Comparison of ENCODE assay signal across 8 cellular contexts in genomic region chr12:119666900-119667576, GRCh38. TPM values are rescaled to one million over a fixed set of nuclear protein-coding genes. Genes with fewer than 3 reads are reported as not detected.
DNase-seq lines count a peak whose midpoint lies in the region; ATAC-seq, FAIRE-seq and TF ChIP-seq lines count a peak whose summit lies in the region.

No MANE protein-coding gene starts in this region.

- H3K36me3 ChIP-seq in SK-N-MC (ENCODE audit: insufficient read depth, low read length) (peaks cover 10% of the 10 kb centered on the region), skeletal muscle tissue (ENCODE audit: control insufficient read depth in 3 of 3, insufficient read depth in 3 of 3, low read length in 3 of 3) (peaks cover 0 to 15% (median 11%) of the 10 kb centered on the region in 3 donors)

- H3K9me3 ChIP-seq in A549 (no peaks in the 10 kb centered on the region), SK-N-MC (ENCODE audit: low read depth, low read length) (no peaks in the 10 kb centered on the region), skeletal muscle tissue (ENCODE audit: control insufficient read depth in 3 of 3, low read length in 3 of 3) (no peaks in the 10 kb centered on the region)

- TF ChIP-seq CTCF in A549 (IDR thresholded peaks at IDR 0.05): no peak
- TF ChIP-seq CTCF in GM20000 (IDR thresholded peaks at IDR 0.05; ENCODE audit: extremely low read depth, missing control alignments): no peak
- no peak for TF ChIP-seq CTCF in foreskin fibroblast (IDR thresholded peaks at IDR 0.05; ENCODE audit: low read depth, low read length)

- no peak for TF ChIP-seq EP300 in A549 (IDR thresholded peaks at IDR 0.05)

- no peak for TF ChIP-seq RAD21 in A549 (conservative IDR thresholded peaks at IDR 0.05 in 1 of 2, IDR thresholded peaks at IDR 0.05 in 1 of 2)

- H3K9ac ChIP-seq in SK-N-MC (ENCODE audit: insufficient read length): peak overlapping the region; percentile 65
- peak overlapping the region; percentile 51 to 78 (median 74) for H3K9ac ChIP-seq in skeletal muscle tissue (ENCODE audit: low read depth in 1 of 3, low read length in 3 of 3)

- ATAC-seq in A549: peak; percentile 36 to 49; a peak in 5 of 6 replicates
- ATAC-seq in GM21381 (IDR thresholded peaks at IDR 0.05; ENCODE audit: unreplicated experiment): no peak
- no peak for ATAC-seq in HG02870 (IDR thresholded peaks at IDR 0.05; ENCODE audit: unreplicated experiment)

- no peak for TF ChIP-seq POLR2A in A549 (IDR thresholded peaks at IDR 0.05; ENCODE audit: low read length)

- POLR2A ChIA-PET in A549 (lab: Yijun Ruan, JAX): interaction anchor here (1.4 kb wide), 1 partner anchor 10 kb away, joined by 8 read pairs; no protein-coding TSS in a partner anchor

- no peaks in the 10 kb centered on the region for H3K27me3 ChIP-seq in skeletal muscle tissue (ENCODE audit: control insufficient read depth in 3 of 3, insufficient read depth in 3 of 3, low read length in 3 of 3)

- H3K27ac ChIP-seq in A549 (peak overlapping the region; percentile 47 to 67; a peak in 4 of 6 replicates), SK-N-MC (no peak overlapping the region), skeletal muscle tissue (ENCODE audit: low read depth, low read length) (peak overlapping the region; percentile 90)

- CTCF ChIA-PET in A549 (lab: Yijun Ruan, JAX): interaction anchor here (0.6 to 2.3 kb wide), 12 partner anchors 7 to 1271 kb away, joined by 3 to 8 read pairs (median 4); no protein-coding TSS in a partner anchor

- WGBS in A549 (ENCODE audit: missing lambda C conversion rate): 16% methylated on average over 9 of the region's 9 CpGs

- peaks cover 20% of the 10 kb centered on the region for H3K4me1 ChIP-seq in A549
- H3K4me1 ChIP-seq in skeletal muscle tissue (ENCODE audit: control insufficient read depth in 3 of 3, insufficient read depth in 3 of 3, low read length in 3 of 3): peaks cover 20 to 30% (median 24%) of the 10 kb centered on the region in 3 donors

- H3K4me2 ChIP-seq in A549: peak overlapping the region; percentile 90

- no peak for DNase-seq in A549 (ENCODE audit: low read depth in 1 of 2, low spot score in 1 of 2)
- DNase-seq in GM20000 (ENCODE audit: low spot score): peak; percentile 53
- no peak for DNase-seq in SK-N-MC (ENCODE audit: low read depth, low spot score)
- DNase-seq in foreskin fibroblast: no peak
- DNase-seq in AG20443 (ENCODE audit: low spot score): no peak

- FAIRE-seq in A549 (lab: Jason Lieb, UNC): no peak

- H3K4me3 ChIP-seq in A549 (peak overlapping the region; percentile 93), SK-N-MC (peak overlapping the region; percentile 94), foreskin fibroblast (ENCODE audit: low read depth in 1 of 2, low read length in 2 of 2) (peak overlapping the region; percentile 88 to 99), skeletal muscle tissue (ENCODE audit: low read length in 3 of 3) (peak overlapping the region; percentile 91 to 97 (median 94))

TF ChIP-seq in A549, 52 proteins besides CTCF, POLR2A, EP300 and RAD21:
- TF ChIP-seq HDAC2 (IDR thresholded peaks at IDR 0.05): no peak
- no peak for TF ChIP-seq JUNB (IDR thresholded peaks at IDR 0.05)
- no peak for TF ChIP-seq CHD4 (IDR thresholded peaks at IDR 0.05; ENCODE audit: borderline replicate concordance)
- TF ChIP-seq EHMT2 (IDR thresholded peaks at IDR 0.05; ENCODE audit: low read depth): no peak
- no peak for TF ChIP-seq KDM5A (IDR thresholded peaks at IDR 0.05)
- TF ChIP-seq MAX (IDR thresholded peaks at IDR 0.05): no peak
- TF ChIP-seq, protein P1, sequence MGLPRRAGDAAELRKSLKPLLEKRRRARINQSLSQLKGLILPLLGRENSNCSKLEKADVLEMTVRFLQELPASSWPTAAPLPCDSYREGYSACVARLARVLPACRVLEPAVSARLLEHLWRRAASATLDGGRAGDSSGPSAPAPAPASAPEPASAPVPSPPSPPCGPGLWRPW (IDR thresholded peaks at IDR 0.05): no peak
- no peak for TF ChIP-seq ZC3H11A (IDR thresholded peaks at IDR 0.05)
- TF ChIP-seq BCL3 (IDR thresholded peaks at IDR 0.05): no peak
- TF ChIP-seq, protein P2, sequence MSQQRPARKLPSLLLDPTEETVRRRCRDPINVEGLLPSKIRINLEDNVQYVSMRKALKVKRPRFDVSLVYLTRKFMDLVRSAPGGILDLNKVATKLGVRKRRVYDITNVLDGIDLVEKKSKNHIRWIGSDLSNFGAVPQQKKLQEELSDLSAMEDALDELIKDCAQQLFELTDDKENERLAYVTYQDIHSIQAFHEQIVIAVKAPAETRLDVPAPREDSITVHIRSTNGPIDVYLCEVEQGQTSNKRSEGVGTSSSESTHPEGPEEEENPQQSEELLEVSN (IDR thresholded peaks at IDR 0.05; ENCODE audit: borderline replicate concordance, low read depth): no peak
- no peak for TF ChIP-seq CBX2 (IDR thresholded peaks at IDR 0.05; ENCODE audit: borderline replicate concordance, low read depth)
- no peak for TF ChIP-seq MAFK (IDR thresholded peaks at IDR 0.05; ENCODE audit: partially characterized antibody)
- TF ChIP-seq HOXA7 (CRISPR knock-in tag; IDR thresholded peaks at IDR 0.05): no peak
- TF ChIP-seq CEBPB (IDR thresholded peaks at IDR 0.05): no peak
- no peak for TF ChIP-seq KDM1A (IDR thresholded peaks at IDR 0.05; ENCODE audit: low read depth)

RNA-seq across cellular contexts. Expression of gene PRKAB1, which starts 0.9 kb away (rescaled TPM):
- polyA plus RNA-seq in A549 (2011; rRNA removed) (47.9 and 49.2 TPM in 2 replicates), A549 (2017; fragmentation: RNase III; extraction: RNeasy Plus Mini Kit Qiagen cat#74134 plus additional on column Dnase treatment) (19.0 to 21.5 TPM (median 19.1 TPM) in 3 replicates)
- 25.1 and 33.9 TPM in 2 replicates for polyA plus RNA-seq in A549 (2012; cell fraction: cytosol; rRNA removed)
- polyA plus RNA-seq in A549 (2012; cell fraction: nucleus; rRNA removed): 41.3 and 45.9 TPM in 2 replicates
- polyA minus RNA-seq in A549 (2011; rRNA and poly(A)+ RNA removed): 35.4 and 36.8 TPM in 2 replicates
- total RNA-seq in skeletal muscle tissue: 12.5 TPM

Comparison
In these comparisons a context has a peak if more than half of its experiments do, and no peak if none do; other contexts are left out.
1. ATAC-seq: peak in A549 (2 of 2); none in GM21381 (single experiment) and HG02870 (single experiment).
2. Peak in every context shown above with its lines, with median percentiles within 50 percentile points of each other: H3K4me3 ChIP-seq.